Comparison of ENCODE assay signal across 20 cellular contexts in the genomic region with DNA sequence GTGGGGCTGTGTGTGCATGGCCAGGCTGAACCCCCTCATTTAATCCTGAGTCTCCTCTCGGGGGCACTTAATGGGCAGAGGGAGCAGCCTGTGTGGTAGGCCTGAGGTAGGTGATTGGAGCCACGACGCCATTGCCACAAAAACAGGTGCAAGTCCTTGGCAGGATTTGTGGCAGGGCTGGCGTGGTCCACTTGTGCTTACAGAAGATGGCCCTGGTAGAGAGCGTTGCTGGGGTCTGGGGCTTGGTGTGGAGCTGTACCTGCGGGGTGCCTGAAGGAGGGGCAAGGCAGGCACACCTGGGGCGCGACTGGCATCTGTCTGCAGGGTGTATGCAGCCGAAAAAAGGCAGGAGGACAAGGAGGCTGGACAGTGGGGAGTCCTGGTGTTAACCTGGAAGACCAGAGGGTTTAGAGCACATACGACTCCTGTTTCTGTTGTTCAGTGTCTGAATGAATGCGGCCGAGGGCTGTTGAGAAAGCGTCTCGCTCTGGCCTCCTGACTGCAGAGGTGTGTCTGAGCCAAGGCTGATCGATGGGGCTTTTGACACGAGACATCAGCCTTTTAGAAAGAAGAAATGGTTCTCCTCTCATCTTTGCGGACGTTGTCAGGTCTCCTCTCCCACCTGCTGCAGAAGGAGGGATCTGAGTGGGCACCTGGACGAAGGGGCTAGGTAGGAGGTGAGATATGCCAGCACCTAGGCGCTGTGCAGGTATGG. TPM values are rescaled to one million over a fixed set of nuclear protein-coding genes. Genes with fewer than 3 reads are reported as not detected.
DNase-seq lines count a peak whose midpoint lies in the region; ATAC-seq and TF ChIP-seq lines count a peak whose summit lies in the region.
"Had no signal": no experiment of that assay in that cellular context is flagged by ENCODE, and none has a peak within 500 bp of the region (broad histone marks: within the 10 kb centered on the region; RNA-seq: fewer than 3 reads in every experiment).

No MANE protein-coding gene starts in this region.

- TF ChIP-seq CTCF in GM10248 (IDR thresholded peaks at IDR 0.05; ENCODE audit: control extremely low read depth, extremely low read depth, low read depth, missing control alignments) (no peak), progenitor cell of endocrine pancreas (IDR thresholded peaks at IDR 0.05; ENCODE audit: unreplicated experiment) (no peak), coronary artery (IDR thresholded peaks at IDR 0.05) (no peak), prostate gland (IDR thresholded peaks at IDR 0.05) (no peak)

- 91% methylated on average over 20 of the region's 20 CpGs for WGBS in prostate gland

- H3K4me3 Mint-ChIP-seq in T-helper 17 cell (no peak overlapping the region), progenitor cell of endocrine pancreas (ENCODE audit: low read depth) (no peak overlapping the region)
- H3K4me3 Mint-ChIP-seq: activated naive CD8-positive, alpha-beta T cell treated with anti-CD3 and anti-CD28 coated beads, Interleukin-2, amount 50 U/mL, for 24 hours; activated T-helper 1 cell treated with anti-CD3 and anti-CD28 coated beads, Interleukin-12 subunit alpha, Interleukin-12 subunit beta, Interleukin-2, Interleukin-4 antibody, amounts not matched to agents 30 ng/mL and 10 ng/mL and 1 ng/mL, durations not matched to agents 14 hours and 24 hours and 36 hours; stimulated activated naive CD8-positive, alpha-beta T cell treated with anti-CD3 and anti-CD28 coated beads, Interleukin-15, amount 100 ng/mL, for 72 hours had no signal

- H3K27ac ChIP-seq in layer of hippocampus (ENCODE audit: low read depth, low read length) (peak overlapping the region; percentile 80), coronary artery (no peak overlapping the region), prostate gland (no peak overlapping the region)
- H3K27ac ChIP-seq: heart right ventricle, SJSA1 had no signal

- H3K27me3 Mint-ChIP-seq in T-helper 17 cell: no peaks in the 10 kb centered on the region
- no peaks in the 10 kb centered on the region for H3K27me3 Mint-ChIP-seq in progenitor cell of endocrine pancreas
- H3K27me3 Mint-ChIP-seq: activated naive CD8-positive, alpha-beta T cell treated with anti-CD3 and anti-CD28 coated beads, Interleukin-2, amount 50 U/mL, for 24 hours; stimulated activated naive CD8-positive, alpha-beta T cell treated with anti-CD3 and anti-CD28 coated beads, Interleukin-15, amount 100 ng/mL, for 72 hours had no signal

- no peaks in the 10 kb centered on the region for H3K9me3 ChIP-seq in T-helper 17 cell (ENCODE audit: control insufficient read depth, low read length, poor library complexity, severe bottlenecking)
- no peaks in the 10 kb centered on the region for H3K9me3 ChIP-seq in prostate gland
- H3K9me3 ChIP-seq: heart right ventricle, SJSA1 had no signal

- H3K4me3 ChIP-seq in coronary artery (no peak overlapping the region), prostate gland (no peak overlapping the region)
- H3K4me3 ChIP-seq: heart right ventricle, lung, SJSA1 had no signal

- ATAC-seq in T-helper 17 cell: no peak
- ATAC-seq in HG03571 (IDR thresholded peaks at IDR 0.05; ENCODE audit: unreplicated experiment): no peak
- ATAC-seq: activated naive CD8-positive, alpha-beta T cell treated with anti-CD3 and anti-CD28 coated beads, Interleukin-2, amount 50 U/mL, for 24 hours; heart right ventricle; stimulated activated naive CD8-positive, alpha-beta T cell treated with anti-CD3 and anti-CD28 coated beads, Interleukin-15, amount 100 ng/mL, for 72 hours had no signal

- H3K27ac Mint-ChIP-seq in T-helper 17 cell: peak overlapping the region; percentile 39
- H3K27ac Mint-ChIP-seq in progenitor cell of endocrine pancreas: peak overlapping the region; percentile 43
- H3K27ac Mint-ChIP-seq: activated naive CD8-positive, alpha-beta T cell treated with anti-CD3 and anti-CD28 coated beads, Interleukin-2, amount 50 U/mL, for 24 hours; activated T-helper 1 cell treated with anti-CD3 and anti-CD28 coated beads, Interleukin-12 subunit alpha, Interleukin-12 subunit beta, Interleukin-2, Interleukin-4 antibody, amounts not matched to agents 30 ng/mL and 10 ng/mL and 1 ng/mL, durations not matched to agents 14 hours and 24 hours and 36 hours had no signal

- H3K27me3 ChIP-seq in layer of hippocampus (ENCODE audit: control insufficient read depth, insufficient read depth, low read length) (no peaks in the 10 kb centered on the region), prostate gland (replicated peaks; ENCODE audit: insufficient read depth) (no peaks in the 10 kb centered on the region)
- H3K27me3 ChIP-seq: heart right ventricle, SJSA1 had no signal

- CTCF ChIA-PET in GM10248 (lab: Yijun Ruan, JAX): interaction anchor here (1.5 to 6.3 kb wide), 2 partner anchors 12 to 49 kb away, joined by 3 to 67 read pairs; no protein-coding TSS in a partner anchor

- no peaks in the 10 kb centered on the region for H3K36me3 ChIP-seq in prostate gland
- H3K36me3 ChIP-seq: heart right ventricle, SJSA1 had no signal

- TF ChIP-seq POLR2A in prostate gland (IDR thresholded peaks at IDR 0.05): no peak

- H3K36me3 Mint-ChIP-seq in T-helper 17 cell (ENCODE audit: low read depth) (no peaks in the 10 kb centered on the region), progenitor cell of endocrine pancreas (ENCODE audit: insufficient read depth) (no peaks in the 10 kb centered on the region)

- DNase-seq in GM10248 (ENCODE audit: extremely low spot score) (peak; percentile 13), T-helper 17 cell (no peak), progenitor cell of endocrine pancreas (ENCODE audit: low spot score, unreplicated experiment) (no peak), AG08395 (ENCODE audit: low spot score) (no peak), coronary artery (ENCODE audit: low spot score) (no peak), prostate gland (ENCODE audit: low spot score) (no peak)
- DNase-seq: activated CD4-positive, CD25-positive, alpha-beta regulatory T cell treated with anti-CD3 and anti-CD28 coated beads, Interleukin-2, amount 50 U/mL, for 72 hours; activated naive CD8-positive, alpha-beta T cell treated with anti-CD3 and anti-CD28 coated beads, Interleukin-2, amount 50 U/mL, for 24 hours; Calu3; effector memory CD4-positive, alpha-beta T cell; HCEC 1CT; heart right ventricle; KG1; stimulated activated naive CD8-positive, alpha-beta T cell treated with anti-CD3 and anti-CD28 coated beads, Interleukin-15, amount 100 ng/mL, for 72 hours; T-helper 9 cell had no signal

- no peaks in the 10 kb centered on the region for H3K9me3 Mint-ChIP-seq in progenitor cell of endocrine pancreas (ENCODE audit: low read depth)
- H3K9me3 Mint-ChIP-seq: activated naive CD8-positive, alpha-beta T cell treated with anti-CD3 and anti-CD28 coated beads, Interleukin-2, amount 50 U/mL, for 24 hours; activated T-helper 1 cell treated with anti-CD3 and anti-CD28 coated beads, Interleukin-12 subunit alpha, Interleukin-12 subunit beta, Interleukin-2, Interleukin-4 antibody, amounts not matched to agents 30 ng/mL and 10 ng/mL and 1 ng/mL, durations not matched to agents 14 hours and 24 hours and 36 hours; stimulated activated naive CD8-positive, alpha-beta T cell treated with anti-CD3 and anti-CD28 coated beads, Interleukin-15, amount 100 ng/mL, for 72 hours had no signal

- POLR2A ChIA-PET in GM10248 (lab: Yijun Ruan, JAX): no interaction called here

- peaks cover 8% of the 10 kb centered on the region for H3K4me1 ChIP-seq in prostate gland (replicated peaks)

- H3K4me1 Mint-ChIP-seq in T-helper 17 cell: peaks cover 44% of the 10 kb centered on the region
- H3K4me1 Mint-ChIP-seq in progenitor cell of endocrine pancreas (ENCODE audit: low read depth): peaks cover 23% of the 10 kb centered on the region

- intact Hi-C loops in prostate gland (cut with DNase I): no loop called here

RNA-seq across cellular contexts. Expression of a gene that starts 52.0 kb away (rescaled TPM):
- total RNA-seq in T-helper 17 cell: 10 to 100 TPM; 49.1 to 55.2 TPM
- total RNA-seq in progenitor cell of endocrine pancreas: 60.8 and 61.8 TPM in 2 replicates
- total RNA-seq in prostate gland: 10 to 100 TPM; 56.2 to 90.5 TPM
